21 cellular contexts compared by ENCODE assay signal in the genomic region with DNA sequence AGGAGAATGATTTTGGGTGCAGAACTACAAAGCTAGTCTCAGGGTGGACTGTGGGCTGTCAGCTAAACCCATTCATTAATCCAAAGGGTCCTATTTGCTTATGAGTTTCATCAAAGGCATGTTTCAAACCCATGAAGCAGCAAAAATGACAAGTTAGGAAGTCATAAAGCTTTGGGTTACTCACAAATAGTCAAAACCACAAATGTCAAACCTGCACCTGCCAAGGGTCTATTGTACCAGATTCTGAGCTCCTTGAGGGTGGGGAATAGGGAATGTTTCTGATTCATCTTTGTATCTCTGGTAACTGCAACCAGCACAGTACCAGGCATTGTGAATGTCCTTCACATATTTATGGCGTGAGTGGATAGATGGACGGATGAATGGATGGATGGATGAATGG.
DNase-seq lines count a peak whose midpoint lies in the region; ATAC-seq and TF ChIP-seq lines count a peak whose summit lies in the region.
"Had no signal": no experiment of that assay in that cellular context is flagged by ENCODE, and none has a peak within 500 bp of the region (broad histone marks: within the 10 kb centered on the region; RNA-seq: fewer than 3 reads in every experiment).

No MANE protein-coding gene starts in this region.

- H3K9me3 Mint-ChIP-seq in activated naive CD8-positive, alpha-beta T cell treated with anti-CD3 and anti-CD28 coated beads, Interleukin-2, amount 50 U/mL, for 24 hours = no peaks in the 10 kb centered on the region
- H3K9me3 Mint-ChIP-seq: endodermal cell, WTC11 had no signal

- H3K9me3 ChIP-seq in MM.1S (replicated peaks; ENCODE audit: insufficient read depth, low read length) = no peaks in the 10 kb centered on the region
- H3K9me3 ChIP-seq: right lobe of liver, tibial artery had no signal

- H3K27me3 ChIP-seq in MM.1S (replicated peaks; ENCODE audit: insufficient read depth, low read length) = peaks cover 61% of the 10 kb centered on the region
- H3K27me3 ChIP-seq: right lobe of liver had no signal

- peak overlapping the region; percentile 10 for H3K27ac Mint-ChIP-seq in activated naive CD8-positive, alpha-beta T cell treated with anti-CD3 and anti-CD28 coated beads, Interleukin-2, amount 50 U/mL, for 24 hours
- H3K27ac Mint-ChIP-seq: brain, endodermal cell, nephron, WTC11 had no signal

- H3F3A ChIP-seq in MM.1S (ENCODE audit: insufficient read depth, low read length) = peaks cover 17% of the 10 kb centered on the region; the same call in 1 of the 2 replicates

- H3K4me1 ChIP-seq in MM.1S (ENCODE audit: low read length) = peaks cover 33% of the 10 kb centered on the region

- peaks cover 42% of the 10 kb centered on the region for H3K27me3 Mint-ChIP-seq in activated naive CD8-positive, alpha-beta T cell treated with anti-CD3 and anti-CD28 coated beads, Interleukin-2, amount 50 U/mL, for 24 hours

- H3K36me3 ChIP-seq in MM.1S (replicated peaks; ENCODE audit: insufficient read depth, low read length) = no peaks in the 10 kb centered on the region
- H3K36me3 ChIP-seq: right lobe of liver, tibial artery had no signal

- no peak overlapping the region for H3K27ac ChIP-seq in MM.1S (ENCODE audit: low read length)
- H3K27ac ChIP-seq: right lobe of liver, SK-N-MC, tibial artery had no signal

- H3K4me3 Mint-ChIP-seq in activated naive CD8-positive, alpha-beta T cell treated with anti-CD3 and anti-CD28 coated beads, Interleukin-2, amount 50 U/mL, for 24 hours = no peak overlapping the region
- H3K4me3 Mint-ChIP-seq: brain, endodermal cell, nephron, WTC11 had no signal

- DNase-seq in stimulated activated CD4-positive, alpha-beta T cell treated with anti-CD3 and anti-CD28 coated beads, Interleukin-15, amount 100 ng/mL, for 24 hours = peak; percentile 27
- no peak for DNase-seq in stimulated activated CD4-positive, alpha-beta T cell treated with anti-CD3 and anti-CD28 coated beads, Interleukin-2, amount 100 ng/mL, for 48 hours
- no peak for DNase-seq in MM.1S
- no peak for DNase-seq in activated naive CD8-positive, alpha-beta T cell treated with anti-CD3 and anti-CD28 coated beads, Interleukin-2, amount 50 U/mL, for 24 hours
- no peak for DNase-seq in MV-4-11 (lab: John Stamatoyannopoulos, UW)
- DNase-seq in NCI-H748 treated with DMSO at 0.1 percent for 48 hours (lab: John Stamatoyannopoulos, UW) = no peak
- DNase-seq in NCI-H82 treated with DMSO at 0.1 percent for 48 hours (lab: John Stamatoyannopoulos, UW; ENCODE audit: unreplicated experiment) = no peak
- DNase-seq: activated CD8-positive, alpha-beta memory T cell treated with anti-CD3 and anti-CD28 coated beads, Interleukin-2, amount 50 U/mL, for 4 hours; endodermal cell; Karpas-422; NCI-H1092; NCI-H1930; NCI-H446 treated with DMSO at 0.1 percent for 48 hours; right lobe of liver; stimulated activated naive CD4-positive, alpha-beta T cell; tibial artery had no signal

- no peaks in the 10 kb centered on the region for H3K36me3 Mint-ChIP-seq in activated naive CD8-positive, alpha-beta T cell treated with anti-CD3 and anti-CD28 coated beads, Interleukin-2, amount 50 U/mL, for 24 hours (ENCODE audit: low read depth)
- H3K36me3 Mint-ChIP-seq: brain, WTC11 had no signal

- H3K4me2 ChIP-seq in MM.1S (ENCODE audit: low read depth, low read length) = peak overlapping the region; percentile 21; the same call in 1 of the 2 replicates

- peak; percentile 47 for ATAC-seq in activated naive CD8-positive, alpha-beta T cell treated with anti-CD3 and anti-CD28 coated beads, Interleukin-2, amount 50 U/mL, for 24 hours
- ATAC-seq: HCT116, WTC11 had no signal

- H4K20me1 ChIP-seq in MM.1S (ENCODE audit: insufficient read depth, low read length) = no peaks in the 10 kb centered on the region

- no peak overlapping the region for H2AFZ ChIP-seq in MM.1S (ENCODE audit: low read length)

- H3K79me2 ChIP-seq in MM.1S (ENCODE audit: low read length) = no peaks in the 10 kb centered on the region

- H3K9ac ChIP-seq in MM.1S (ENCODE audit: low read length) = no peak overlapping the region

- no peak for TF ChIP-seq CTCF in MM.1S (IDR thresholded peaks at IDR 0.05; ENCODE audit: low read length)

- no peak overlapping the region for H3K4me3 ChIP-seq in MM.1S (ENCODE audit: low read length)
- H3K4me3 ChIP-seq: right lobe of liver, SK-N-MC, tibial artery had no signal

- H3K4me1 Mint-ChIP-seq in activated naive CD8-positive, alpha-beta T cell treated with anti-CD3 and anti-CD28 coated beads, Interleukin-2, amount 50 U/mL, for 24 hours = peaks cover 81% of the 10 kb centered on the region

- H3K9me2 ChIP-seq in MM.1S (replicated peaks; ENCODE audit: insufficient read depth, low read length) = no peaks in the 10 kb centered on the region
